In genomic region chr1:109793486-109794318, GRCh38 we compare ENCODE assay signal across 8 cellular contexts. TPM values are rescaled to one million over a fixed set of nuclear protein-coding genes. Genes with fewer than 3 reads are reported as not detected.
DNase-seq lines count a peak whose midpoint lies in the region; ATAC-seq and TF ChIP-seq lines count a peak whose summit lies in the region.

No MANE protein-coding gene starts in this region.

- no peaks in the 10 kb centered on the region for H3K27me3 ChIP-seq in heart right ventricle

- TF ChIP-seq CTCF in heart right ventricle (IDR thresholded peaks at IDR 0.05): peak in 3 of 9 donors; percentile 26 to 37 (median 28)

- peak overlapping the region in 9 of 10 donors; percentile 45 to 71 (median 51) for H3K27ac ChIP-seq in heart right ventricle

- H3K27ac Mint-ChIP-seq in activated naive CD4-positive, alpha-beta T cell treated with anti-CD3 and anti-CD28 coated beads, Interleukin-2, amount 50 U/mL, for 24 hours: peak overlapping the region; percentile 68

- DNase-seq in stimulated activated CD4-positive, alpha-beta T cell treated with anti-CD3 and anti-CD28 coated beads, Interleukin-15, amount 100 ng/mL, for 24 hours: peak; percentile 53
- no peak for DNase-seq in stimulated activated CD4-positive, alpha-beta T cell treated with anti-CD3 and anti-CD28 coated beads, Interleukin-2, amount 100 ng/mL, for 48 hours
- DNase-seq in NCI-H748 treated with DMSO at 0.1 percent for 48 hours (lab: John Stamatoyannopoulos, UW) (peak; percentile 97), heart right ventricle (peak in 1 of 2 donors; percentile 87), skeletal muscle cell (ENCODE audit: low read depth) (peak; percentile 83)

- H3K9me3 Mint-ChIP-seq in activated naive CD4-positive, alpha-beta T cell treated with anti-CD3 and anti-CD28 coated beads, Interleukin-2, amount 50 U/mL, for 24 hours: no peaks in the 10 kb centered on the region

- 48% methylated on average over 11 of the region's 11 CpGs for WGBS in heart right ventricle, 2 donors

- H3K9me3 ChIP-seq in heart right ventricle: no peaks in the 10 kb centered on the region

- H3K4me1 Mint-ChIP-seq in activated naive CD4-positive, alpha-beta T cell treated with anti-CD3 and anti-CD28 coated beads, Interleukin-2, amount 50 U/mL, for 24 hours: peaks cover 72% of the 10 kb centered on the region

- H3K4me3 ChIP-seq in heart right ventricle (no peak overlapping the region), skeletal muscle cell (ENCODE audit: low read depth, low read length) (no peak overlapping the region)

- H3K27me3 Mint-ChIP-seq in activated naive CD4-positive, alpha-beta T cell treated with anti-CD3 and anti-CD28 coated beads, Interleukin-2, amount 50 U/mL, for 24 hours: no peaks in the 10 kb centered on the region

- no peaks in the 10 kb centered on the region for H3K36me3 ChIP-seq in heart right ventricle

- H3K4me3 Mint-ChIP-seq in activated naive CD4-positive, alpha-beta T cell treated with anti-CD3 and anti-CD28 coated beads, Interleukin-2, amount 50 U/mL, for 24 hours: no peak overlapping the region

- intact Hi-C loops in heart right ventricle (cut with DNase I): loop anchor here in 8 of 10 donors (2.0 to 10.0 kb wide), 6 partner anchors 59 to 191 kb away; partner anchors contain the start of genes CSF1 (in 7 of the 8) and AHCYL1 (in 4 of the 8)

- ATAC-seq in heart right ventricle: peak; percentile 49 to 82 (median 60)
- no peak for ATAC-seq in HG03378 (IDR thresholded peaks at IDR 0.05; ENCODE audit: unreplicated experiment)
- ATAC-seq in HG03457 (IDR thresholded peaks at IDR 0.05; ENCODE audit: unreplicated experiment): no peak

- no peaks in the 10 kb centered on the region for H3K36me3 Mint-ChIP-seq in activated naive CD4-positive, alpha-beta T cell treated with anti-CD3 and anti-CD28 coated beads, Interleukin-2, amount 50 U/mL, for 24 hours

- H3K4me1 ChIP-seq in heart right ventricle: peaks cover 33 to 82% (median 58%) of the 10 kb centered on the region in 9 donors

RNA-seq across cellular contexts. Expression of gene EPS8L3, which starts 30.0 kb away (rescaled TPM):
- under 1 TPM in 3 of 10 donors, not detected in 7; 0.49 to 0.61 (median 0.56) TPM for total RNA-seq in heart right ventricle
- not detected for polyA plus RNA-seq in heart right ventricle

RNA-seq across cellular contexts. Expression of gene GSTM3, which starts 52.9 kb away (rescaled TPM):
- 100 to 1,000 TPM in 5 of 10 donors, 10 to 100 TPM in 5; 51.8 to 289 (median 99.3) TPM for total RNA-seq in heart right ventricle
- 100 to 1,000 TPM in 1 of 2 donors, 10 to 100 TPM in 1; 49.0 to 129 TPM for polyA plus RNA-seq in heart right ventricle

Comparison
In these comparisons a context has a peak if more than half of its experiments do, and no peak if none do; other contexts are left out.
1. DNase-seq: peak in stimulated activated CD4-positive, alpha-beta T cell treated with anti-CD3 and anti-CD28 coated beads, Interleukin-15, amount 100 ng/mL, for 24 hours (single experiment), NCI-H748 treated with DMSO at 0.1 percent for 48 hours (single experiment) and skeletal muscle cell (single experiment); none in stimulated activated CD4-positive, alpha-beta T cell treated with anti-CD3 and anti-CD28 coated beads, Interleukin-2, amount 100 ng/mL, for 48 hours (0 of 2).
2. ATAC-seq: peak in heart right ventricle (8 of 8); none in HG03378 (single experiment) and HG03457 (single experiment).